Comparison of ENCODE assay signal across 6 cellular contexts in the genomic region with DNA sequence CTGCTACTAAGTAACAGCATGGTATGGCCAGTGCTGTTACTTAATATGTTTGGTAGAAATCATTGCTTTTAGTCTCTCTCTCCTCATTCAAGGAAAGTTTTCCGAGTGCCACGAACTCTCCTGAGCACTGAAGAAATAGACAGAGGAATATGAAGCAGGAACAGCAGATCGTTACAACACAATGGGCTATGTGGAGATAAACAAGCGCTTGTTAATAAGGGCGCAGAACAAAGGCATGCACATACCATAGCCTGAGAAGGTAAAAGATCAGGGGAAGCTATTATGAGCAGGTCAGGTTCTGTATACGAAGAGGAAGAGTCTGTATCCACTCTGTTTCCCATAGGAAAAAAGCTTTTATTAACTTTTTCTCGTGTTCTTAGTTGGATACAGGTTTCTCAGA.
"Had no signal": no experiment of that assay in that cellular context is flagged by ENCODE, and none has a peak within 500 bp of the region (broad histone marks: within the 10 kb centered on the region; RNA-seq: fewer than 3 reads in every experiment).

No MANE protein-coding gene starts in this region.

- H3K4me3 ChIP-seq: K562 had no signal

- ATAC-seq: HepG2, K562 had no signal

- H3K27ac ChIP-seq: HL-60 had no signal

- DNase-seq: IMR-90, KBM-7, KG1 had no signal
